In the genomic region with DNA sequence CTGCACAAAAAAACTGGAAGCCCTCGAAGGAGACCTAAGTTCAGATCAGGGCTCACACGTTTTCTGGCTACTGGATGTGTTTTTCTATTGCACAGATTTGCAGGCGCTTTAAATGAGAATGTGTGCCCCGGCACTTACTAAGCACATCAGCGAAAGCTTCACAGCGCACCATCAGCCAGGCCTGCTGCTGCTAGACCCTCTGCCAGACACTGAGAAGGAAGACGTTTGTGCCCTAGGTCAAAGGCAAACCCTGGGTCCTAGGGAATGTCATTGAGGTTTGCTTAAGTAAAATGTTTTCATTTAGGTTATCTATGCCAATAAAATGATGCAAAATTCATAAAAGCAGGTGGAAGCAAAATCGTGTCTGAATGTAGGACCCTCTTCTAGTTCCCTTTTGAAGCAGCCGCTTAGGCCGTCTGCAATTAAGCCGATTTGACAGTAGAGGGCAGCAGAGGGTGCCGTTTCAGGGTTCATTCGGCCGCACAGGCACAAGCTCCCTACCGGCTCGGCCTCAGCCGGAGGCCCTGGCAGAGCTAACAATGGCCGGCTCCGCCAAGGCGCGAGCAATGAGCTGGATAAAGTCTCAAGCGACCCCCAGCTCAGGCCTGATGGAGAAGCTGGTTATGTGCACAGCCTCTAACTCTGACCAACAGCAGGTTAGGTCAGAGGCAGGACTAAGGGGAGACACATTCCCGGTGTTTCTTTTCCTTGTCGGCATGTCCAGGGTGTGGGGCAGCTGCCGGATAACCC, we compare ENCODE assay signal across 1 cellular context.
TF ChIP-seq lines count a peak whose summit lies in the region.

No MANE protein-coding gene starts in this region.

TF ChIP-seq in HepG2, 621 proteins besides CTCF, POLR2A, EP300 and RAD21 (continued from another document and continues in another):
- TF ChIP-seq, protein P1, sequence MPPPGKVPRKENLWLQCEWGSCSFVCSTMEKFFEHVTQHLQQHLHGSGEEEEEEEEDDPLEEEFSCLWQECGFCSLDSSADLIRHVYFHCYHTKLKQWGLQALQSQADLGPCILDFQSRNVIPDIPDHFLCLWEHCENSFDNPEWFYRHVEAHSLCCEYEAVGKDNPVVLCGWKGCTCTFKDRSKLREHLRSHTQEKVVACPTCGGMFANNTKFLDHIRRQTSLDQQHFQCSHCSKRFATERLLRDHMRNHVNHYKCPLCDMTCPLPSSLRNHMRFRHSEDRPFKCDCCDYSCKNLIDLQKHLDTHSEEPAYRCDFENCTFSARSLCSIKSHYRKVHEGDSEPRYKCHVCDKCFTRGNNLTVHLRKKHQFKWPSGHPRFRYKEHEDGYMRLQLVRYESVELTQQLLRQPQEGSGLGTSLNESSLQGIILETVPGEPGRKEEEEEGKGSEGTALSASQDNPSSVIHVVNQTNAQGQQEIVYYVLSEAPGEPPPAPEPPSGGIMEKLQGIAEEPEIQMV (CRISPR knock-in tag; IDR thresholded peaks at IDR 0.05; ENCODE audit: low read depth): no peak
- TF ChIP-seq, protein P2, sequence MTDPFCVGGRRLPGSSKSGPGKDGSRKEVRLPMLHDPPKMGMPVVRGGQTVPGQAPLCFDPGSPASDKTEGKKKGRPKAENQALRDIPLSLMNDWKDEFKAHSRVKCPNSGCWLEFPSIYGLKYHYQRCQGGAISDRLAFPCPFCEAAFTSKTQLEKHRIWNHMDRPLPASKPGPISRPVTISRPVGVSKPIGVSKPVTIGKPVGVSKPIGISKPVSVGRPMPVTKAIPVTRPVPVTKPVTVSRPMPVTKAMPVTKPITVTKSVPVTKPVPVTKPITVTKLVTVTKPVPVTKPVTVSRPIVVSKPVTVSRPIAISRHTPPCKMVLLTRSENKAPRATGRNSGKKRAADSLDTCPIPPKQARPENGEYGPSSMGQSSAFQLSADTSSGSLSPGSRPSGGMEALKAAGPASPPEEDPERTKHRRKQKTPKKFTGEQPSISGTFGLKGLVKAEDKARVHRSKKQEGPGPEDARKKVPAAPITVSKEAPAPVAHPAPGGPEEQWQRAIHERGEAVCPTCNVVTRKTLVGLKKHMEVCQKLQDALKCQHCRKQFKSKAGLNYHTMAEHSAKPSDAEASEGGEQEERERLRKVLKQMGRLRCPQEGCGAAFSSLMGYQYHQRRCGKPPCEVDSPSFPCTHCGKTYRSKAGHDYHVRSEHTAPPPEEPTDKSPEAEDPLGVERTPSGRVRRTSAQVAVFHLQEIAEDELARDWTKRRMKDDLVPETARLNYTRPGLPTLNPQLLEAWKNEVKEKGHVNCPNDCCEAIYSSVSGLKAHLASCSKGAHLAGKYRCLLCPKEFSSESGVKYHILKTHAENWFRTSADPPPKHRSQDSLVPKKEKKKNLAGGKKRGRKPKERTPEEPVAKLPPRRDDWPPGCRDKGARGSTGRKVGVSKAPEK (CRISPR knock-in tag; IDR thresholded peaks at IDR 0.05; ENCODE audit: borderline replicate concordance): no peak
- TF ChIP-seq AKAP8 (CRISPR knock-in tag; IDR thresholded peaks at IDR 0.05): no peak
- no peak for TF ChIP-seq DPF2 (CRISPR knock-in tag; IDR thresholded peaks at IDR 0.05; ENCODE audit: borderline replicate concordance, low read depth)
- no peak for TF ChIP-seq MAFK (conservative IDR thresholded peaks at IDR 0.05 in 1 of 2, IDR thresholded peaks at IDR 0.05 in 1 of 2; ENCODE audit: low read length in 2 of 2)
- TF ChIP-seq SMAD3 (CRISPR knock-in tag; IDR thresholded peaks at IDR 0.05): peak; percentile 77; the same call in 1 of the 2 replicates
- TF ChIP-seq, protein P3, sequence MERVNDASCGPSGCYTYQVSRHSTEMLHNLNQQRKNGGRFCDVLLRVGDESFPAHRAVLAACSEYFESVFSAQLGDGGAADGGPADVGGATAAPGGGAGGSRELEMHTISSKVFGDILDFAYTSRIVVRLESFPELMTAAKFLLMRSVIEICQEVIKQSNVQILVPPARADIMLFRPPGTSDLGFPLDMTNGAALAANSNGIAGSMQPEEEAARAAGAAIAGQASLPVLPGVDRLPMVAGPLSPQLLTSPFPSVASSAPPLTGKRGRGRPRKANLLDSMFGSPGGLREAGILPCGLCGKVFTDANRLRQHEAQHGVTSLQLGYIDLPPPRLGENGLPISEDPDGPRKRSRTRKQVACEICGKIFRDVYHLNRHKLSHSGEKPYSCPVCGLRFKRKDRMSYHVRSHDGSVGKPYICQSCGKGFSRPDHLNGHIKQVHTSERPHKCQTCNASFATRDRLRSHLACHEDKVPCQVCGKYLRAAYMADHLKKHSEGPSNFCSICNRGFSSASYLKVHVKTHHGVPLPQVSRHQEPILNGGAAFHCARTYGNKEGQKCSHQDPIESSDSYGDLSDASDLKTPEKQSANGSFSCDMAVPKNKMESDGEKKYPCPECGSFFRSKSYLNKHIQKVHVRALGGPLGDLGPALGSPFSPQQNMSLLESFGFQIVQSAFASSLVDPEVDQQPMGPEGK (CRISPR knock-in tag; IDR thresholded peaks at IDR 0.05): no peak
- no peak for TF ChIP-seq RXRA (CRISPR knock-in tag; IDR thresholded peaks at IDR 0.05)
- TF ChIP-seq ZBTB38 (CRISPR knock-in tag; IDR thresholded peaks at IDR 0.05): peak; percentile 39; the same call in 1 of the 2 replicates
- no peak for TF ChIP-seq ZNF549 (CRISPR knock-in tag; IDR thresholded peaks at IDR 0.05)
- TF ChIP-seq, protein P4, sequence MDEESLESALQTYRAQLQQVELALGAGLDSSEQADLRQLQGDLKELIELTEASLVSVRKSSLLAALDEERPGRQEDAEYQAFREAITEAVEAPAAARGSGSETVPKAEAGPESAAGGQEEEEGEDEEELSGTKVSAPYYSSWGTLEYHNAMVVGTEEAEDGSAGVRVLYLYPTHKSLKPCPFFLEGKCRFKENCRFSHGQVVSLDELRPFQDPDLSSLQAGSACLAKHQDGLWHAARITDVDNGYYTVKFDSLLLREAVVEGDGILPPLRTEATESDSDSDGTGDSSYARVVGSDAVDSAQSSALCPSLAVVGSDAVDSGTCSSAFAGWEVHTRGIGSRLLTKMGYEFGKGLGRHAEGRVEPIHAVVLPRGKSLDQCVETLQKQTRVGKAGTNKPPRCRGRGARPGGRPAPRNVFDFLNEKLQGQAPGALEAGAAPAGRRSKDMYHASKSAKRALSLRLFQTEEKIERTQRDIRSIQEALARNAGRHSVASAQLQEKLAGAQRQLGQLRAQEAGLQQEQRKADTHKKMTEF (CRISPR knock-in tag; IDR thresholded peaks at IDR 0.05): peak; percentile 60; the same call in 1 of the 2 replicates
- TF ChIP-seq GABPB1 (CRISPR knock-in tag; IDR thresholded peaks at IDR 0.05): peak; percentile 48; the same call in 1 of the 2 replicates
- TF ChIP-seq BORCS8-MEF2B (CRISPR knock-in tag; IDR thresholded peaks at IDR 0.05): no peak
- TF ChIP-seq SOX13 (IDR thresholded peaks at IDR 0.05): no peak
- no peak for TF ChIP-seq SOX13 (CRISPR knock-in tag; conservative IDR thresholded peaks at IDR 0.05 in 1 of 2, IDR thresholded peaks at IDR 0.05 in 1 of 2)
- TF ChIP-seq RARA (CRISPR knock-in tag; IDR thresholded peaks at IDR 0.05): peak; percentile 34; the same call in 1 of the 2 replicates
- TF ChIP-seq NFYC (CRISPR knock-in tag; IDR thresholded peaks at IDR 0.05): no peak
- TF ChIP-seq ZNF326 (CRISPR knock-in tag; IDR thresholded peaks at IDR 0.05; ENCODE audit: borderline replicate concordance): no peak
- no peak for TF ChIP-seq GFI1 (CRISPR knock-in tag; IDR thresholded peaks at IDR 0.05; ENCODE audit: borderline replicate concordance)
- TF ChIP-seq, protein P5, sequence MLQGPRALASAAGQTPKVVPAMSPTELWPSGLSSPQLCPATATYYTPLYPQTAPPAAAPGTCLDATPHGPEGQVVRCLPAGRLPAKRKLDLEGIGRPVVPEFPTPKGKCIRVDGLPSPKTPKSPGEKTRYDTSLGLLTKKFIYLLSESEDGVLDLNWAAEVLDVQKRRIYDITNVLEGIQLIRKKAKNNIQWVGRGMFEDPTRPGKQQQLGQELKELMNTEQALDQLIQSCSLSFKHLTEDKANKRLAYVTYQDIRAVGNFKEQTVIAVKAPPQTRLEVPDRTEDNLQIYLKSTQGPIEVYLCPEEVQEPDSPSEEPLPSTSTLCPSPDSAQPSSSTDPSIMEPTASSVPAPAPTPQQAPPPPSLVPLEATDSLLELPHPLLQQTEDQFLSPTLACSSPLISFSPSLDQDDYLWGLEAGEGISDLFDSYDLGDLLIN (CRISPR knock-in tag; IDR thresholded peaks at IDR 0.05; ENCODE audit: borderline replicate concordance): no peak
- TF ChIP-seq PCBP1 (IDR thresholded peaks at IDR 0.05; ENCODE audit: borderline replicate concordance, low read depth, low read length): no peak
- no peak for TF ChIP-seq KAT2B (IDR thresholded peaks at IDR 0.05; ENCODE audit: borderline replicate concordance, low read depth, low read length)
- no peak for TF ChIP-seq THYN1 (CRISPR knock-in tag; IDR thresholded peaks at IDR 0.05; ENCODE audit: borderline replicate concordance, low read depth)
- no peak for TF ChIP-seq SIN3A (IDR thresholded peaks at IDR 0.05; ENCODE audit: borderline replicate concordance, low read depth, low read length)
- TF ChIP-seq, protein P6, sequence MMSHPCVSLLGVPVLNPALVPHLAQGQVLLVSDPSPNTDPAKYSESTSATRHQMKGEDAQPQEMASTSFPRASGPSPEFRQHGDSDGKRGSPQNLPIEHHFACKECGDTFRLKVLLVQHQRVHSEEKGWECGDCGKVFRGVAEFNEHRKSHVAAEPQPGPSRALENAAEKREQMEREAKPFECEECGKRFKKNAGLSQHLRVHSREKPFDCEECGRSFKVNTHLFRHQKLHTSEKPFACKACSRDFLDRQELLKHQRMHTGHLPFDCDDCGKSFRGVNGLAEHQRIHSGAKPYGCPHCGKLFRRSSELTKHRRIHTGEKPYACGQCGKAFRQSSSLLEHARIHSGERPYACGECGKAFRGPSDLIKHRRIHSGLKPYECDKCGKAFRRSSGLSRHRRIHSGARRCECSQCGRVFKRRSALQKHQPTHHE (CRISPR knock-in tag; IDR thresholded peaks at IDR 0.05; ENCODE audit: borderline replicate concordance): no peak
- no peak for TF ChIP-seq ZNF263 (CRISPR knock-in tag; IDR thresholded peaks at IDR 0.05)
- TF ChIP-seq SUZ12 (IDR thresholded peaks at IDR 0.05; ENCODE audit: low read depth, low read length): no peak
- TF ChIP-seq, protein P7, sequence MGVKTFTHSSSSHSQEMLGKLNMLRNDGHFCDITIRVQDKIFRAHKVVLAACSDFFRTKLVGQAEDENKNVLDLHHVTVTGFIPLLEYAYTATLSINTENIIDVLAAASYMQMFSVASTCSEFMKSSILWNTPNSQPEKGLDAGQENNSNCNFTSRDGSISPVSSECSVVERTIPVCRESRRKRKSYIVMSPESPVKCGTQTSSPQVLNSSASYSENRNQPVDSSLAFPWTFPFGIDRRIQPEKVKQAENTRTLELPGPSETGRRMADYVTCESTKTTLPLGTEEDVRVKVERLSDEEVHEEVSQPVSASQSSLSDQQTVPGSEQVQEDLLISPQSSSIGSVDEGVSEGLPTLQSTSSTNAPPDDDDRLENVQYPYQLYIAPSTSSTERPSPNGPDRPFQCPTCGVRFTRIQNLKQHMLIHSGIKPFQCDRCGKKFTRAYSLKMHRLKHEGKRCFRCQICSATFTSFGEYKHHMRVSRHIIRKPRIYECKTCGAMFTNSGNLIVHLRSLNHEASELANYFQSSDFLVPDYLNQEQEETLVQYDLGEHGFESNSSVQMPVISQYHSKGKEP (CRISPR knock-in tag; IDR thresholded peaks at IDR 0.05): no peak
- TF ChIP-seq, protein P8, sequence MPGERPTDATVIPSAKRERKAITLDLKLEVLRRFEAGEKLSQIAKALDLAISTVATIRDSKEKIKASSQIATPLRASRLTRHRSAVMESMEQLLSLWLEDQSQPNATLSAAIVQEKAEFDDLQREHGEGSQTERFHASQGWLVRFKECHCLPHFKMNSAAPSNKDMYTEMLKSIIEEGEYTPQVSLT (CRISPR knock-in tag; IDR thresholded peaks at IDR 0.05; ENCODE audit: borderline replicate concordance, low read depth): no peak
- no peak for TF ChIP-seq ZNF878 (CRISPR knock-in tag; IDR thresholded peaks at IDR 0.05)
- TF ChIP-seq, protein P9, sequence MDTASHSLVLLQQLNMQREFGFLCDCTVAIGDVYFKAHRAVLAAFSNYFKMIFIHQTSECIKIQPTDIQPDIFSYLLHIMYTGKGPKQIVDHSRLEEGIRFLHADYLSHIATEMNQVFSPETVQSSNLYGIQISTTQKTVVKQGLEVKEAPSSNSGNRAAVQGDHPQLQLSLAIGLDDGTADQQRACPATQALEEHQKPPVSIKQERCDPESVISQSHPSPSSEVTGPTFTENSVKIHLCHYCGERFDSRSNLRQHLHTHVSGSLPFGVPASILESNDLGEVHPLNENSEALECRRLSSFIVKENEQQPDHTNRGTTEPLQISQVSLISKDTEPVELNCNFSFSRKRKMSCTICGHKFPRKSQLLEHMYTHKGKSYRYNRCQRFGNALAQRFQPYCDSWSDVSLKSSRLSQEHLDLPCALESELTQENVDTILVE (CRISPR knock-in tag; IDR thresholded peaks at IDR 0.05): peak; percentile 42; the same call in 1 of the 2 replicates
- TF ChIP-seq PHF21A (CRISPR knock-in tag; IDR thresholded peaks at IDR 0.05): no peak
- TF ChIP-seq, protein P10, sequence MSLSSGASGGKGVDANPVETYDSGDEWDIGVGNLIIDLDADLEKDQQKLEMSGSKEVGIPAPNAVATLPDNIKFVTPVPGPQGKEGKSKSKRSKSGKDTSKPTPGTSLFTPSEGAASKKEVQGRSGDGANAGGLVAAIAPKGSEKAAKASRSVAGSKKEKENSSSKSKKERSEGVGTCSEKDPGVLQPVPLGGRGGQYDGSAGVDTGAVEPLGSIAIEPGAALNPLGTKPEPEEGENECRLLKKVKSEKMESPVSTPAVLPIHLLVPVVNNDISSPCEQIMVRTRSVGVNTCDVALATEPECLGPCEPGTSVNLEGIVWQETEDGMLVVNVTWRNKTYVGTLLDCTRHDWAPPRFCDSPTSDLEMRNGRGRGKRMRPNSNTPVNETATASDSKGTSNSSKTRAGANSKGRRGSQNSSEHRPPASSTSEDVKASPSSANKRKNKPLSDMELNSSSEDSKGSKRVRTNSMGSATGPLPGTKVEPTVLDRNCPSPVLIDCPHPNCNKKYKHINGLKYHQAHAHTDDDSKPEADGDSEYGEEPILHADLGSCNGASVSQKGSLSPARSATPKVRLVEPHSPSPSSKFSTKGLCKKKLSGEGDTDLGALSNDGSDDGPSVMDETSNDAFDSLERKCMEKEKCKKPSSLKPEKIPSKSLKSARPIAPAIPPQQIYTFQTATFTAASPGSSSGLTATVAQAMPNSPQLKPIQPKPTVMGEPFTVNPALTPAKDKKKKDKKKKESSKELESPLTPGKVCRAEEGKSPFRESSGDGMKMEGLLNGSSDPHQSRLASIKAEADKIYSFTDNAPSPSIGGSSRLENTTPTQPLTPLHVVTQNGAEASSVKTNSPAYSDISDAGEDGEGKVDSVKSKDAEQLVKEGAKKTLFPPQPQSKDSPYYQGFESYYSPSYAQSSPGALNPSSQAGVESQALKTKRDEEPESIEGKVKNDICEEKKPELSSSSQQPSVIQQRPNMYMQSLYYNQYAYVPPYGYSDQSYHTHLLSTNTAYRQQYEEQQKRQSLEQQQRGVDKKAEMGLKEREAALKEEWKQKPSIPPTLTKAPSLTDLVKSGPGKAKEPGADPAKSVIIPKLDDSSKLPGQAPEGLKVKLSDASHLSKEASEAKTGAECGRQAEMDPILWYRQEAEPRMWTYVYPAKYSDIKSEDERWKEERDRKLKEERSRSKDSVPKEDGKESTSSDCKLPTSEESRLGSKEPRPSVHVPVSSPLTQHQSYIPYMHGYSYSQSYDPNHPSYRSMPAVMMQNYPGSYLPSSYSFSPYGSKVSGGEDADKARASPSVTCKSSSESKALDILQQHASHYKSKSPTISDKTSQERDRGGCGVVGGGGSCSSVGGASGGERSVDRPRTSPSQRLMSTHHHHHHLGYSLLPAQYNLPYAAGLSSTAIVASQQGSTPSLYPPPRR (CRISPR knock-in tag; IDR thresholded peaks at IDR 0.05; ENCODE audit: borderline replicate concordance): no peak
- TF ChIP-seq ZNF703 (CRISPR knock-in tag; IDR thresholded peaks at IDR 0.05; ENCODE audit: borderline replicate concordance): no peak
